8 cellular contexts compared by ENCODE assay signal in the genomic region with DNA sequence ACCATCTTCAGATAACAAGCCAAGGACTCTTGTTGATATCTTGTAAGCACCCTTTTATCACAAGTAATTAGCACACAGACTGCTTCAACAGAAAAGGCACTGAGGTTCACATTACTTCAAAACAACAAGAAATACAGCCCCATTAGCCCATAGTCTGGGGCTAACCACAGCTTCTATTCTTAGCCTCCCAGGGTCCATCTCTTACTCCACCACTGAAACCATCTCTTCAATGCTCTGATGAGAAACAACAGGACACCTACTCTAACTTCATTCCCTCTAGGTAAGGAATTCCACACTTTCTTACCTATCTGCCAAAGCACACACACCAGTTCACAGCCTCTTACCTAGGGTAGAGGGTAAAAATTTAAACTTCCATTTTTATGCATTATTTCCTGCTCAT. TPM values are rescaled to one million over a fixed set of nuclear protein-coding genes. Genes with fewer than 3 reads are reported as not detected.
A peak's percentile ranks its signal among the peaks of the same experiment; 100 is the strongest.
DNase-seq lines count a peak whose midpoint lies in the region; ATAC-seq and TF ChIP-seq lines count a peak whose summit lies in the region.

No MANE protein-coding gene starts in this region.

- BruUV-seq in PC-9 (replicated peaks; lab: Mats Ljungman, UMichigan), result no TSS peak

- H3K4me3 Mint-ChIP-seq in immature natural killer cell, result peak overlapping the region in 1 of 5 donors; percentile 56

- TF ChIP-seq CTCF in KMS-11 (conservative IDR thresholded peaks at IDR 0.05; ENCODE audit: low read depth, low read length) (no peak), PC-9 (conservative IDR thresholded peaks at IDR 0.05) (no peak)

- H3K27ac ChIP-seq in KMS-11 (peak overlapping the region; percentile 96), PC-9 (no peak overlapping the region)

- no peaks in the 10 kb centered on the region for H3K9me3 Mint-ChIP-seq in immature natural killer cell

- peak overlapping the region; percentile 67 for H3K9ac ChIP-seq in KMS-11

- H3K4me2 ChIP-seq in KMS-11 (peak overlapping the region; percentile 90), PC-9 (no peak overlapping the region)

- no peaks in the 10 kb centered on the region for H3K36me3 ChIP-seq in KMS-11 (ENCODE audit: insufficient read depth)
- no peaks in the 10 kb centered on the region for H3K36me3 ChIP-seq in PC-9 (ENCODE audit: low read depth)

- H3K27me3 Mint-ChIP-seq in immature natural killer cell (ENCODE audit: low read depth in 3 of 3), result no peaks in the 10 kb centered on the region

- H3K9me3 ChIP-seq in PC-9 (ENCODE audit: insufficient read depth, low read depth), result no peaks in the 10 kb centered on the region

- H3K9me2 ChIP-seq in PC-9 (ENCODE audit: insufficient read depth), result no peaks in the 10 kb centered on the region

- H3K27me3 ChIP-seq in KMS-11 (ENCODE audit: insufficient read depth, low read depth) (no peaks in the 10 kb centered on the region), PC-9 (ENCODE audit: insufficient read depth, low read depth) (no peaks in the 10 kb centered on the region)

- POLR2A ChIA-PET in PC-9 (lab: Charles Lee; ENCODE audit: unreplicated experiment), result no interaction called here

- intact Hi-C loops in PC-9 (cut with micrococcal nuclease; ENCODE audit: unreplicated experiment), result no loop called here

- CTCF ChIA-PET in PC-9 (lab: Charles Lee), result no interaction called here

- peak overlapping the region; percentile 47; the same call in 1 of the 2 replicates for H2AFZ ChIP-seq in KMS-11 (ENCODE audit: low read depth)
- no peak overlapping the region for H2AFZ ChIP-seq in PC-9

- H3K4me1 Mint-ChIP-seq in immature natural killer cell, result peaks cover 25 to 41% of the 10 kb centered on the region in 2 donors

- H3K4me3 ChIP-seq in KMS-11 (IDR thresholded peaks at IDR 0.05; ENCODE audit: insufficient read depth, low read depth, low read length) (peak overlapping the region; percentile 84), PC-9 (no peak overlapping the region)

- H4K20me1 ChIP-seq in KMS-11 (ENCODE audit: insufficient read depth) (no peaks in the 10 kb centered on the region), PC-9 (ENCODE audit: insufficient read depth) (no peaks in the 10 kb centered on the region)

- DNase-seq in immature natural killer cell (no peak), NCI-H2081 treated with DMSO at 0.1 percent for 48 hours (lab: John Stamatoyannopoulos, UW) (no peak), PC-9 (no peak)
- DNase-seq in stimulated activated CD8-positive, alpha-beta memory T cell treated with anti-CD3 and anti-CD28 coated beads, Interleukin-4, amount 100 ng/mL, for 48 hours, result no peak
- no peak for DNase-seq in stimulated activated CD4-positive, alpha-beta T cell treated with anti-CD3 and anti-CD28 coated beads, Interleukin-4, amount 100 ng/mL, for 4 hours

- peak overlapping the region in 5 of 6 donors; percentile 18 to 88 (median 70) for H3K27ac Mint-ChIP-seq in immature natural killer cell

- H3K4me1 ChIP-seq in KMS-11 (ENCODE audit: low read depth, poor library complexity, severe bottlenecking) (peaks cover 83% of the 10 kb centered on the region), PC-9 (replicated peaks; ENCODE audit: insufficient read depth) (no peaks in the 10 kb centered on the region)

- no peaks in the 10 kb centered on the region for H3F3A ChIP-seq in PC-9 (ENCODE audit: insufficient read depth, low read depth)

- no peaks in the 10 kb centered on the region for H3K79me2 ChIP-seq in KMS-11 (ENCODE audit: insufficient read depth, low read depth)
- H3K79me2 ChIP-seq in PC-9 (ENCODE audit: low read depth), result no peaks in the 10 kb centered on the region

- H3K36me3 Mint-ChIP-seq in immature natural killer cell, result no peaks in the 10 kb centered on the region

- ATAC-seq in GM18511 (IDR thresholded peaks at IDR 0.05; ENCODE audit: unreplicated experiment) (peak; percentile 53), GM21737 (IDR thresholded peaks at IDR 0.05; ENCODE audit: unreplicated experiment) (peak; percentile 45)

RNA-seq across cellular contexts. Expression of gene CYTIP, which starts 26.4 kb away (rescaled TPM):
- 100 to 1,000 TPM in 2 of 3 donors, 10 to 100 TPM in 1; 84.4 to 142 (median 111) TPM for polyA plus RNA-seq in immature natural killer cell
- not detected in 2 replicates for total RNA-seq in PC-9 (2021)
